27 cellular contexts compared by ENCODE assay signal in genomic region chr9:95213102-95213501, GRCh38.
"Had no signal": no experiment of that assay in that cellular context is flagged by ENCODE, and none has a peak within 500 bp of the region (broad histone marks: within the 10 kb centered on the region; RNA-seq: fewer than 3 reads in every experiment).

No MANE protein-coding gene starts in this region.

- FAIRE-seq: kidney had no signal

- H3K9me3 Mint-ChIP-seq: activated CD4-positive, alpha-beta memory T cell treated with anti-CD3 and anti-CD28 coated beads for 36 hours; activated CD4-positive, alpha-beta T cell treated with anti-CD3 and anti-CD28 coated beads, Interleukin-2, amount 10 ng/mL, durations not matched to agents 24 days and 14 days; activated naive CD8-positive, alpha-beta T cell treated with anti-CD3 and anti-CD28 coated beads, Interleukin-2, amount 50 U/mL, for 24 hours; dendritic cell treated with granulocyte-macrophage colony-stimulating factor and Interleukin-4, amounts not matched to agents 40 ng/mL and 50 ng/mL, for 4 days; endodermal cell; immature natural killer cell; natural killer cell; T-helper 2 cell treated with Interferon-gamma antibody and Interleukin-4, amounts not matched to agents 5 μg/mL and 100 μg/mL, for 36 hours had no signal

- H3K27me3 Mint-ChIP-seq: activated CD4-positive, alpha-beta memory T cell treated with anti-CD3 and anti-CD28 coated beads for 36 hours; activated naive CD8-positive, alpha-beta T cell treated with anti-CD3 and anti-CD28 coated beads, Interleukin-2, amount 50 U/mL, for 24 hours; dendritic cell treated with granulocyte-macrophage colony-stimulating factor and Interleukin-4, amounts not matched to agents 40 ng/mL and 50 ng/mL, for 4 days had no signal

- H3K27ac Mint-ChIP-seq: activated CD4-positive, alpha-beta memory T cell treated with anti-CD3 and anti-CD28 coated beads for 36 hours; activated CD4-positive, alpha-beta T cell treated with anti-CD3 and anti-CD28 coated beads, Interleukin-2, amount 10 ng/mL, durations not matched to agents 24 days and 14 days; activated naive CD8-positive, alpha-beta T cell treated with anti-CD3 and anti-CD28 coated beads, Interleukin-2, amount 50 U/mL, for 24 hours; dendritic cell treated with granulocyte-macrophage colony-stimulating factor and Interleukin-4, amounts not matched to agents 40 ng/mL and 50 ng/mL, for 4 days; endodermal cell; immature natural killer cell; natural killer cell; T-helper 2 cell treated with Interferon-gamma antibody and Interleukin-4, amounts not matched to agents 5 μg/mL and 100 μg/mL, for 36 hours had no signal

- H3K4me1 Mint-ChIP-seq: immature natural killer cell had no signal

- H3K4me3 Mint-ChIP-seq: activated CD4-positive, alpha-beta memory T cell treated with anti-CD3 and anti-CD28 coated beads for 36 hours; activated CD4-positive, alpha-beta T cell treated with anti-CD3 and anti-CD28 coated beads, Interleukin-2, amount 10 ng/mL, durations not matched to agents 24 days and 14 days; activated naive CD8-positive, alpha-beta T cell treated with anti-CD3 and anti-CD28 coated beads, Interleukin-2, amount 50 U/mL, for 24 hours; dendritic cell treated with granulocyte-macrophage colony-stimulating factor and Interleukin-4, amounts not matched to agents 40 ng/mL and 50 ng/mL, for 4 days; endodermal cell; immature natural killer cell; natural killer cell; T-helper 2 cell treated with Interferon-gamma antibody and Interleukin-4, amounts not matched to agents 5 μg/mL and 100 μg/mL, for 36 hours had no signal

- H3K36me3 Mint-ChIP-seq: activated CD4-positive, alpha-beta memory T cell treated with anti-CD3 and anti-CD28 coated beads for 36 hours; natural killer cell had no signal

- DNase-seq: activated CD4-positive, alpha-beta memory T cell treated with anti-CD3 and anti-CD28 coated beads for 36 hours; activated CD4-positive, alpha-beta T cell treated with anti-CD3 and anti-CD28 coated beads, Interleukin-2, amount 10 ng/mL, durations not matched to agents 24 days and 14 days; activated CD4-positive, CD25-positive, alpha-beta regulatory T cell treated with anti-CD3 and anti-CD28 coated beads, Interleukin-2, amount 50 U/mL, for 72 hours; activated CD8-positive, alpha-beta memory T cell treated with anti-CD3 and anti-CD28 coated beads, Interleukin-2, amount 50 U/mL, for 4 hours; activated gamma-delta T cell; activated naive CD4-positive, alpha-beta T cell treated with anti-CD3 and anti-CD28 coated beads, Interleukin-2, amount 50 U/mL, for 16 hours; activated naive CD8-positive, alpha-beta T cell treated with anti-CD3 and anti-CD28 coated beads, Interleukin-2, amount 50 U/mL, for 24 hours; activated T-cell treated with anti-CD3 and anti-CD28 coated beads, Interleukin-2, amount 50 U/mL, for 1 hour; amygdala; caudate nucleus; endodermal cell; foreskin fibroblast; head of caudate nucleus; hypothalamus; immature natural killer cell; kidney; left colon; mammary epithelial cell; natural killer cell; posterior cingulate gyrus; stimulated activated CD4-positive, alpha-beta T cell treated with anti-CD3 and anti-CD28 coated beads, Interleukin-12 subunit alpha, Interleukin-12 subunit beta, amount 100 ng/mL, for 4 hours; stimulated activated CD4-positive, alpha-beta T cell treated with anti-CD3 and anti-CD28 coated beads, Interleukin-4, amount 100 ng/mL, for 1 hour; stimulated activated naive CD8-positive, alpha-beta T cell treated with anti-CD3 and anti-CD28 coated beads, Interleukin-15, Interleukin-2, amounts not matched to agents 100 U/mL and 50 U/mL, for 24 hours; testis; transverse colon had no signal
